Comparison of ENCODE assay signal across 18 cellular contexts in the genomic region with DNA sequence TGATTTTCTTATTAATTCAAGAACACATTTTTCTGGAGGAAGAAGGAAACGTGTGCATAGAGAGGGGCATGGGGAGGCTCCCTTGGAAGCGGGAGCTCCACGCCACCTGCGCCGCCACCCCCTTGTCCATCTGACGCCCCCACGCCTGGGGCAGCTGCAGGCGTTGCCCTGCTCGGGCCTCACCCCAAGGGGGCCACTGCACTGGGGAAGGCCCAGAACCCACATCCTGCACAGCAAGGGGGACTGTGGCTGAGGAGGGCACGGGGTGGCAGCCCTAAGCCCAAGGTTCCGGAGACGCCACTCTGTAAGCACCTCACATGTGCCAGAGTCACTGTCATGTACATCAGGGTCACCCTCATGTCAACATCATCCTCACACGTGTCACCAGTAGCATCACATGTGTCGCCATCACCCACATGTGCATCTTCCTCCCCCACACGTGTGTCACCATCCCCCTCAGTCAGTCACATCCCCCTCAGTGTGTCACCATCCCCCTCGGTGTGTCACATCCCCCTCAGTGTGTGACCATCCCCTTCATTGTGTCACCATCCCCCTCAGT.
DNase-seq lines count a peak whose midpoint lies in the region; ATAC-seq, FAIRE-seq and TF ChIP-seq lines count a peak whose summit lies in the region.
"Had no signal": no experiment of that assay in that cellular context is flagged by ENCODE, and none has a peak within 500 bp of the region (broad histone marks: within the 10 kb centered on the region; RNA-seq: fewer than 3 reads in every experiment).

No MANE protein-coding gene starts in this region.

- H3K4me1 Mint-ChIP-seq in activated naive CD4-positive, alpha-beta T cell treated with anti-CD3 and anti-CD28 coated beads, Interleukin-2, amount 10 ng/mL, durations not matched to agents 7 days and 5 days = no peaks in the 10 kb centered on the region
- H3K4me1 Mint-ChIP-seq in stimulated activated memory B cell treated with anti-CD40 and anti-IgM and Interleukin-4, amounts not matched to agents 10 μg/mL and 1 μg/mL and 100 μg/mL, for 72 hours = no peaks in the 10 kb centered on the region
- no peaks in the 10 kb centered on the region for H3K4me1 Mint-ChIP-seq in H9
- H3K4me1 Mint-ChIP-seq: B cell had no signal

- no peak for TF ChIP-seq EP300 in HepG2 (IDR thresholded peaks at IDR 0.05; ENCODE audit: low read depth in 2 of 2, low read length in 2 of 2)
- TF ChIP-seq EP300 in HepG2 (CRISPR knock-in tag; IDR thresholded peaks at IDR 0.05; ENCODE audit: borderline replicate concordance) = no peak

- H3K27ac ChIP-seq in HepG2 (ENCODE audit: extremely low read length, insufficient read depth, low read length) (no peak overlapping the region), H9 (ENCODE audit: insufficient read length, low read depth, low read length) (no peak overlapping the region)
- H3K27ac ChIP-seq: GM23248 had no signal

- FAIRE-seq in HepG2 (lab: Jason Lieb, UNC) = no peak
- FAIRE-seq: A204.1, GM12878, GM18507, HTR-8/SVneo had no signal

- H2BK120ac ChIP-seq in H9 (ENCODE audit: low read depth, low read length, poor library complexity, severe bottlenecking) = no peak overlapping the region

- H3K9me3 ChIP-seq in HepG2 (ENCODE audit: low read length) = peaks cover 17% of the 10 kb centered on the region
- no peaks in the 10 kb centered on the region for H3K9me3 ChIP-seq in H9 (ENCODE audit: control insufficient read depth, low read depth, low read length)

- DNase-seq in activated naive CD4-positive, alpha-beta T cell treated with anti-CD3 and anti-CD28 coated beads, Interleukin-2, amount 50 U/mL, for 72 hours (ENCODE audit: low spot score in 2 of 2) = no peak
- DNase-seq in activated naive CD4-positive, alpha-beta T cell treated with anti-CD3 and anti-CD28 coated beads, Interleukin-2, amount 10 ng/mL, durations not matched to agents 7 days and 5 days = no peak
- DNase-seq in NAMALWA (ENCODE audit: low spot score) = peak; percentile 16
- no peak for DNase-seq in HepG2 (ENCODE audit: low spot score)
- no peak for DNase-seq in NCI-H510A treated with DMSO at 0.1 percent for 48 hours (lab: John Stamatoyannopoulos, UW)
- DNase-seq in H9 = no peak
- DNase-seq: C1 segment of cervical spinal cord; Calu3; CD4-positive, alpha-beta T cell; DMS 273 treated with DMSO at 0.1 percent for 48 hours; GM23248; H7 had no signal

- H2BK20ac ChIP-seq in H9 (ENCODE audit: low read depth, low read length, poor library complexity, severe bottlenecking) = no peak overlapping the region

- no peaks in the 10 kb centered on the region for H3K23me2 ChIP-seq in H9 (ENCODE audit: insufficient read length, low read depth, low read length, poor library complexity, severe bottlenecking)

- no peak overlapping the region for H3T11ph ChIP-seq in H9 (ENCODE audit: low read length)

- H3K27me3 ChIP-seq in HepG2 (ENCODE audit: control insufficient read depth in 1 of 2, insufficient read depth in 2 of 2, low read length in 2 of 2) (peaks cover 0 to 4% of the 10 kb centered on the region in 2 experiments; a peak in 1 of 5 replicates), H9 (ENCODE audit: insufficient read depth, low read length) (no peaks in the 10 kb centered on the region)

- no peak overlapping the region for H2BK15ac ChIP-seq in H9 (ENCODE audit: low read depth, low read length)

- H3K9ac ChIP-seq in HepG2 (ENCODE audit: insufficient read depth, low read depth, low read length) (no peak overlapping the region), H9 (ENCODE audit: extremely low read depth, insufficient read length, low read length) (no peak overlapping the region)
- H3K9ac ChIP-seq: GM23248 had no signal

- H3K4me1 ChIP-seq in HepG2 (ENCODE audit: insufficient read depth, low read length) = no peaks in the 10 kb centered on the region
- H3K4me1 ChIP-seq in H9 (ENCODE audit: insufficient read depth, low read length) = no peaks in the 10 kb centered on the region

- no peak overlapping the region for H3K56ac ChIP-seq in H9 (ENCODE audit: insufficient read length, low read depth, low read length)

- peak overlapping the region in 1 of 2 donors; percentile 36 for H3K27ac Mint-ChIP-seq in activated naive CD4-positive, alpha-beta T cell treated with anti-CD3 and anti-CD28 coated beads, Interleukin-2, amount 50 U/mL, for 72 hours
- H3K27ac Mint-ChIP-seq in activated naive CD4-positive, alpha-beta T cell treated with anti-CD3 and anti-CD28 coated beads, Interleukin-2, amount 10 ng/mL, durations not matched to agents 7 days and 5 days = no peak overlapping the region
- no peak overlapping the region for H3K27ac Mint-ChIP-seq in stimulated activated memory B cell treated with anti-CD40 and anti-IgM and Interleukin-4, amounts not matched to agents 10 μg/mL and 1 μg/mL and 100 μg/mL, for 72 hours
- no peak overlapping the region for H3K27ac Mint-ChIP-seq in H9
- H3K27ac Mint-ChIP-seq: B cell; CD4-positive, alpha-beta T cell had no signal

- H3K4me2 ChIP-seq in HepG2 (ENCODE audit: low read depth, low read length) (no peak overlapping the region), H9 (ENCODE audit: insufficient read depth, insufficient read length, low read length) (no peak overlapping the region)

- intact Hi-C loops in HepG2 (cut with micrococcal nuclease; ENCODE audit: unreplicated experiment) = no loop called here

- H3K4ac ChIP-seq in H9 (ENCODE audit: low read depth, low read length) = no peak overlapping the region

- no peaks in the 10 kb centered on the region for H4K20me1 ChIP-seq in HepG2 (ENCODE audit: insufficient read depth, low read length)
- no peaks in the 10 kb centered on the region for H4K20me1 ChIP-seq in H9 (ENCODE audit: control insufficient read depth, insufficient read depth, insufficient read length)

- POLR2A ChIA-PET in HepG2 (lab: Yijun Ruan, JAX) = no interaction called here

- H2BK12ac ChIP-seq in H9 (ENCODE audit: insufficient read length, low read depth, low read length) = no peak overlapping the region

- H4K91ac ChIP-seq in H9 (ENCODE audit: insufficient read length, low read depth, low read length) = no peak overlapping the region

- no peaks in the 10 kb centered on the region for H3K36me3 Mint-ChIP-seq in activated naive CD4-positive, alpha-beta T cell treated with anti-CD3 and anti-CD28 coated beads, Interleukin-2, amount 50 U/mL, for 72 hours
- peaks cover 2% of the 10 kb centered on the region for H3K36me3 Mint-ChIP-seq in activated naive CD4-positive, alpha-beta T cell treated with anti-CD3 and anti-CD28 coated beads, Interleukin-2, amount 10 ng/mL, durations not matched to agents 7 days and 5 days
- no peaks in the 10 kb centered on the region for H3K36me3 Mint-ChIP-seq in stimulated activated memory B cell treated with anti-CD40 and anti-IgM and Interleukin-4, amounts not matched to agents 10 μg/mL and 1 μg/mL and 100 μg/mL, for 72 hours
- peaks cover 0 to 9% (median 2%) of the 10 kb centered on the region in 3 experiments; a peak in 4 of 7 replicates for H3K36me3 Mint-ChIP-seq in H9 (ENCODE audit: insufficient read depth in 1 of 3, low read depth in 3 of 3)

- H3K36me3 ChIP-seq in HepG2 (replicated peaks in 1 of 2; ENCODE audit: control insufficient read depth in 1 of 2, insufficient read depth in 2 of 2, low read length in 2 of 2) = no peaks in the 10 kb centered on the region

- CTCF ChIA-PET in activated naive CD4-positive, alpha-beta T cell treated with anti-CD3 and anti-CD28 coated beads, Interleukin-2, amount 10 ng/mL, durations not matched to agents 7 days and 5 days (lab: Charles Lee) = no interaction called here
- CTCF ChIA-PET in HepG2 (lab: Yijun Ruan, JAX; ENCODE audit: low intra/inter-chr PET ratio, low total read pairs) = no interaction called here

- no peak overlapping the region for H3K14ac ChIP-seq in H9 (ENCODE audit: insufficient read depth, low read length)

- no peak overlapping the region for H3K18ac ChIP-seq in H9 (ENCODE audit: insufficient read length, low read depth, low read length)

- H2BK5ac ChIP-seq in H9 (ENCODE audit: insufficient read length, low read length) = no peak overlapping the region

- no peaks in the 10 kb centered on the region for H3K79me1 ChIP-seq in H9 (ENCODE audit: insufficient read depth, low read depth, low read length, poor library complexity, severe bottlenecking)

- H3K23ac ChIP-seq in H9 (ENCODE audit: insufficient read length, low read depth, low read length) = no peak overlapping the region

- no peak overlapping the region for H4K5ac ChIP-seq in H9 (ENCODE audit: insufficient read length, low read depth, low read length)

- no peaks in the 10 kb centered on the region for H3K79me2 ChIP-seq in HepG2 (ENCODE audit: insufficient read depth, low read length)
- no peaks in the 10 kb centered on the region for H3K79me2 ChIP-seq in H9 (ENCODE audit: insufficient read depth, low read length)

- TF ChIP-seq CTCF in HepG2 (CRISPR knock-in tag; IDR thresholded peaks at IDR 0.05) = no peak
- TF ChIP-seq CTCF in H9 (conservative IDR thresholded peaks at IDR 0.05) = no peak

- no peak overlapping the region for H3K4me3 Mint-ChIP-seq in activated naive CD4-positive, alpha-beta T cell treated with anti-CD3 and anti-CD28 coated beads, Interleukin-2, amount 10 ng/mL, durations not matched to agents 7 days and 5 days
- H3K4me3 Mint-ChIP-seq in stimulated activated memory B cell treated with anti-CD40 and anti-IgM and Interleukin-4, amounts not matched to agents 10 μg/mL and 1 μg/mL and 100 μg/mL, for 72 hours = no peak overlapping the region
- no peak overlapping the region for H3K4me3 Mint-ChIP-seq in H9
- H3K4me3 Mint-ChIP-seq: B cell; CD4-positive, alpha-beta T cell had no signal

- BruUV-seq in HepG2 (replicated peaks; lab: Mats Ljungman, UMichigan) = no TSS peak

- ATAC-seq in activated naive CD4-positive, alpha-beta T cell treated with anti-CD3 and anti-CD28 coated beads, Interleukin-2, amount 50 U/mL, for 72 hours = peak; percentile 24 to 40
- no peak for ATAC-seq in HepG2
- ATAC-seq in stimulated activated memory B cell treated with anti-CD40 and anti-IgM and Interleukin-4, amounts not matched to agents 10 μg/mL and 1 μg/mL and 100 μg/mL, for 72 hours = peak; percentile 41
- ATAC-seq: GM12878 had no signal

- no peak overlapping the region for H4K8ac ChIP-seq in H9 (replicated peaks; ENCODE audit: insufficient read length, low read depth, low read length)

- H3K4me3 ChIP-seq in HepG2 (replicated peaks in 1 of 3; ENCODE audit: insufficient read depth in 1 of 3, low read depth in 2 of 3, low read length in 3 of 3) = no peak overlapping the region
- H3K4me3 ChIP-seq: GM12878, GM23248 had no signal

- no peak for TF ChIP-seq POLR2A in HepG2 (IDR thresholded peaks at IDR 0.05; ENCODE audit: insufficient read depth in 1 of 2, low read depth in 2 of 2, low read length in 2 of 2)

- H2AK5ac ChIP-seq in H9 (ENCODE audit: insufficient read length, low read length) = no peak overlapping the region

- no peak for TF ChIP-seq RAD21 in HepG2 (CRISPR knock-in tag; IDR thresholded peaks at IDR 0.05)

- H3K27me3 Mint-ChIP-seq in activated naive CD4-positive, alpha-beta T cell treated with anti-CD3 and anti-CD28 coated beads, Interleukin-2, amount 10 ng/mL, durations not matched to agents 7 days and 5 days = no peaks in the 10 kb centered on the region
- no peaks in the 10 kb centered on the region for H3K27me3 Mint-ChIP-seq in stimulated activated memory B cell treated with anti-CD40 and anti-IgM and Interleukin-4, amounts not matched to agents 10 μg/mL and 1 μg/mL and 100 μg/mL, for 72 hours
- H3K27me3 Mint-ChIP-seq in H9 (ENCODE audit: low read depth) = no peaks in the 10 kb centered on the region; the same call in 1 of the 2 replicates
- H3K27me3 Mint-ChIP-seq: B cell had no signal

- peaks cover 11 to 13% of the 10 kb centered on the region in 2 donors for H3K9me3 Mint-ChIP-seq in activated naive CD4-positive, alpha-beta T cell treated with anti-CD3 and anti-CD28 coated beads, Interleukin-2, amount 50 U/mL, for 72 hours
- H3K9me3 Mint-ChIP-seq in activated naive CD4-positive, alpha-beta T cell treated with anti-CD3 and anti-CD28 coated beads, Interleukin-2, amount 10 ng/mL, durations not matched to agents 7 days and 5 days = peaks cover 20% of the 10 kb centered on the region
- peaks cover 8% of the 10 kb centered on the region for H3K9me3 Mint-ChIP-seq in stimulated activated memory B cell treated with anti-CD40 and anti-IgM and Interleukin-4, amounts not matched to agents 10 μg/mL and 1 μg/mL and 100 μg/mL, for 72 hours
- peaks cover 8 to 14% of the 10 kb centered on the region in 2 experiments; a peak in 4 of 5 replicates for H3K9me3 Mint-ChIP-seq in H9
- H3K9me3 Mint-ChIP-seq: CD4-positive, alpha-beta T cell had no signal

- H2AFZ ChIP-seq in HepG2 (ENCODE audit: low read length) (no peak overlapping the region), H9 (ENCODE audit: low read length) (no peak overlapping the region)
- H2AFZ ChIP-seq: GM23248 had no signal

- in situ Hi-C loops in HepG2 (cut with HindIII; ENCODE audit: extremely low pct_ligation_motif_present, low pct_unique_long_range_greater_than_20kb) = no loop called here

- 49% methylated on average over 8 of the region's 16 CpGs for WGBS in HepG2 (ENCODE audit: low lambda C conversion rate)
- no CpG with 5 or more reads among the region's 16 CpGs for WGBS in H9 (ENCODE audit: extremely low coverage, insufficient read length, low lambda C conversion rate)
